Comparison of ENCODE assay signal across 8 cellular contexts in genomic region chr3:183698318-183698731, GRCh38. TPM values are rescaled to one million over a fixed set of nuclear protein-coding genes. Genes with fewer than 3 reads are reported as not detected.
DNase-seq lines count a peak whose midpoint lies in the region; ATAC-seq lines count a peak whose summit lies in the region.

No MANE protein-coding gene starts in this region.

- DNase-seq in Caki2 (ENCODE audit: low read depth) (peak; percentile 16), T-cell (peak in 14 of 34 experiments; percentile 1 to 27 (median 5)), left kidney (ENCODE audit: low read depth, low spot score) (peak; percentile 74), KG1 (lab: John Stamatoyannopoulos, UW) (no peak)
- DNase-seq in stimulated activated CD4-positive, alpha-beta T cell treated with anti-CD3 and anti-CD28 coated beads, Interleukin-4, amount 100 ng/mL, for 24 hours = peak; percentile 31

- in situ Hi-C loops in Caki2 (cut with HindIII; ENCODE audit: low pct_unique_long_range_greater_than_20kb, low sequenced_read_pairs) = no loop called here

- peak overlapping the region; percentile 72 to 94 for H3K27ac Mint-ChIP-seq in T-cell

- peak overlapping the region; percentile 88 for H3K27ac ChIP-seq in cingulate gyrus (ENCODE audit: low read depth, low read length)

- H3K36me3 Mint-ChIP-seq in T-cell = peaks cover 7% of the 10 kb centered on the region

- peak; percentile 7 for ATAC-seq in GM19397 (IDR thresholded peaks at IDR 0.05; ENCODE audit: unreplicated experiment)
- ATAC-seq in HG03460 (IDR thresholded peaks at IDR 0.05; ENCODE audit: unreplicated experiment) = peak; percentile 21
- ATAC-seq in T-cell (replicated peaks in 1 of 4) = peak; percentile 20 to 43 (median 28)

- POLR2A ChIA-PET in T-cell (lab: Charles Lee) = interaction anchor here (0.6 to 2.3 kb wide), 3 partner anchors 21 to 62 kb away, joined by 3 to 20 read pairs (median 5); partner anchors contain the start of gene KLHL24 (in 1 of the 2)

- H3K4me3 Mint-ChIP-seq in T-cell = peak overlapping the region; percentile 67 to 96 (median 94)

- CTCF ChIA-PET in T-cell (lab: Charles Lee) = interaction anchor here in 1 of 2 donors (1.2 kb wide), 1 partner anchor 63 kb away, joined by 6 read pairs; the partner anchor contains the start of gene KLHL24

- H3K9me3 Mint-ChIP-seq in T-cell = no peaks in the 10 kb centered on the region

- H3K4me1 Mint-ChIP-seq in T-cell = peaks cover 39 to 49% (median 41%) of the 10 kb centered on the region in 3 donors

- H3K27me3 Mint-ChIP-seq in T-cell = no peaks in the 10 kb centered on the region

RNA-seq across cellular contexts. Expression of gene YEATS2, which starts 0.7 kb away (rescaled TPM):
- 20.1 and 24.5 TPM in 2 replicates for total RNA-seq in Caki2 (2014; rRNA removed; shearing (Covaris generic); ENCODE audit: low replicate concordance)
- 10 to 100 TPM; 23.8 to 26.2 (median 25.2) TPM for total RNA-seq in T-cell
